1 cellular context compared by ENCODE assay signal in genomic region chr12:11071414-11071813, GRCh38.
A peak's percentile ranks its signal among the peaks of the same experiment; 100 is the strongest.
TF ChIP-seq lines count a peak whose summit lies in the region.

No MANE protein-coding gene starts in this region.

TF ChIP-seq in HepG2, 621 proteins besides CTCF, POLR2A, EP300 and RAD21 (continued from another document and continues in another):
- TF ChIP-seq ZNF766 (CRISPR knock-in tag; IDR thresholded peaks at IDR 0.05; ENCODE audit: borderline replicate concordance) (no peak), KMT2B (CRISPR knock-in tag; IDR thresholded peaks at IDR 0.05) (no peak), TARDBP (CRISPR knock-in tag; IDR thresholded peaks at IDR 0.05) (no peak), FOXC1 (CRISPR knock-in tag; IDR thresholded peaks at IDR 0.05; ENCODE audit: borderline replicate concordance) (no peak), NBN (conservative IDR thresholded peaks at IDR 0.05) (no peak), ZEB1 (IDR thresholded peaks at IDR 0.05; ENCODE audit: insufficient replicate concordance, low read depth) (no peak), SP140L (CRISPR knock-in tag; IDR thresholded peaks at IDR 0.05; ENCODE audit: borderline replicate concordance) (no peak), XBP1 (CRISPR knock-in tag; IDR thresholded peaks at IDR 0.05) (no peak), SOX5 (CRISPR knock-in tag; IDR thresholded peaks at IDR 0.05; ENCODE audit: borderline replicate concordance) (peak; percentile 57; the same call in 1 of the 2 replicates), SRSF9 (IDR thresholded peaks at IDR 0.05; ENCODE audit: borderline replicate concordance, insufficient read depth, low read depth, low read length, poor library complexity, severe bottlenecking) (no peak), MBNL3 (CRISPR knock-in tag; conservative IDR thresholded peaks at IDR 0.05) (no peak), ISL2 (CRISPR knock-in tag; IDR thresholded peaks at IDR 0.05) (peak; percentile 67; the same call in 1 of the 2 replicates), BRD4 (CRISPR knock-in tag; IDR thresholded peaks at IDR 0.05) (no peak), HMGXB4 (CRISPR knock-in tag; IDR thresholded peaks at IDR 0.05; ENCODE audit: borderline replicate concordance in 1 of 2, low read depth in 1 of 2) (no peak), ZNF589 (CRISPR knock-in tag; conservative IDR thresholded peaks at IDR 0.05) (no peak), HNRNPL (IDR thresholded peaks at IDR 0.05; ENCODE audit: low read depth, low read length) (no peak), AHR (CRISPR knock-in tag; IDR thresholded peaks at IDR 0.05) (no peak), MNT (IDR thresholded peaks at IDR 0.05) (no peak), IRF2 (CRISPR knock-in tag; IDR thresholded peaks at IDR 0.05) (no peak), EEA1 (CRISPR knock-in tag; IDR thresholded peaks at IDR 0.05; ENCODE audit: borderline replicate concordance) (no peak), TCF7 (IDR thresholded peaks at IDR 0.05; ENCODE audit: low read depth) (peak; percentile 50), ZNF121 (CRISPR knock-in tag; IDR thresholded peaks at IDR 0.05) (no peak), ESRRA (CRISPR knock-in tag; IDR thresholded peaks at IDR 0.05; ENCODE audit: low read depth) (no peak), ZNF660 (CRISPR knock-in tag; IDR thresholded peaks at IDR 0.05; ENCODE audit: borderline replicate concordance, low read depth) (no peak), ATF6 (CRISPR knock-in tag; conservative IDR thresholded peaks at IDR 0.05) (no peak), ZNF230 (CRISPR knock-in tag; IDR thresholded peaks at IDR 0.05) (no peak), AHDC1 (CRISPR knock-in tag; IDR thresholded peaks at IDR 0.05; ENCODE audit: borderline replicate concordance) (no peak), ZNF224 (CRISPR knock-in tag; IDR thresholded peaks at IDR 0.05) (no peak), ZNF431 (CRISPR knock-in tag; IDR thresholded peaks at IDR 0.05; ENCODE audit: borderline replicate concordance, low read depth) (no peak), ZNF260 (CRISPR knock-in tag; IDR thresholded peaks at IDR 0.05; ENCODE audit: borderline replicate concordance, low read depth) (no peak), DR1 (CRISPR knock-in tag; IDR thresholded peaks at IDR 0.05) (no peak), BCL6 (CRISPR knock-in tag; IDR thresholded peaks at IDR 0.05) (peak; percentile 64), ZNF350 (CRISPR knock-in tag; IDR thresholded peaks at IDR 0.05; ENCODE audit: borderline replicate concordance, low read depth) (no peak), ZNF180 (CRISPR knock-in tag; IDR thresholded peaks at IDR 0.05; ENCODE audit: borderline replicate concordance, low read depth) (no peak), STAT5B (CRISPR knock-in tag; IDR thresholded peaks at IDR 0.05) (no peak), NCOR1 (IDR thresholded peaks at IDR 0.05; ENCODE audit: borderline replicate concordance, low read length) (0 out of 2 replicates have a peak, but pooled peaks have one; percentile 23), ZNF720 (CRISPR knock-in tag; IDR thresholded peaks at IDR 0.05) (no peak), JUN (CRISPR knock-in tag; IDR thresholded peaks at IDR 0.05) (no peak), ZBTB14 (CRISPR knock-in tag; IDR thresholded peaks at IDR 0.05) (no peak), TEAD3 (CRISPR knock-in tag; optimal IDR thresholded peaks at IDR 0.05; ENCODE audit: borderline replicate concordance) (peak; percentile 47), ASH2L (IDR thresholded peaks at IDR 0.05; ENCODE audit: insufficient read length, low read depth, low read length) (no peak), ZFP90 (CRISPR knock-in tag; IDR thresholded peaks at IDR 0.05; ENCODE audit: borderline replicate concordance) (no peak), TFAP4 (IDR thresholded peaks at IDR 0.05; ENCODE audit: borderline replicate concordance, low read depth) (no peak), AKNA (CRISPR knock-in tag; IDR thresholded peaks at IDR 0.05; ENCODE audit: borderline replicate concordance) (no peak), CREM (IDR thresholded peaks at IDR 0.05) (0 out of 2 replicates have a peak, but pooled peaks have one; percentile 16), CREM (CRISPR knock-in tag; IDR thresholded peaks at IDR 0.05) (no peak), SYNCRIP (IDR thresholded peaks at IDR 0.05; ENCODE audit: insufficient read depth, low read depth, low read length) (no peak), BORCS8-MEF2B (CRISPR knock-in tag; IDR thresholded peaks at IDR 0.05) (no peak), MAFK (conservative IDR thresholded peaks at IDR 0.05 in 1 of 2, IDR thresholded peaks at IDR 0.05 in 1 of 2; ENCODE audit: low read length in 2 of 2) (no peak), ZNF383 (CRISPR knock-in tag; IDR thresholded peaks at IDR 0.05; ENCODE audit: borderline replicate concordance) (no peak)
